ENCODE assay signal across 15 cellular contexts in genomic region chr3:19540464-19540863, GRCh38.
DNase-seq lines count a peak whose midpoint lies in the region; ATAC-seq and TF ChIP-seq lines count a peak whose summit lies in the region.
"Had no signal": no experiment of that assay in that cellular context is flagged by ENCODE, and none has a peak within 500 bp of the region (broad histone marks: within the 10 kb centered on the region; RNA-seq: fewer than 3 reads in every experiment).

No MANE protein-coding gene starts in this region.

- H3K9me3 Mint-ChIP-seq in activated CD4-positive, alpha-beta T cell treated with anti-CD3 and anti-CD28 coated beads, Interleukin-2, amount 10 ng/mL, durations not matched to agents 24 days and 14 days, result no peaks in the 10 kb centered on the region

- no peaks in the 10 kb centered on the region for H3K79me2 ChIP-seq in DOHH2 (ENCODE audit: control insufficient read depth, low read length)

- no peak for DNase-seq in activated CD4-positive, alpha-beta T cell treated with anti-CD3 and anti-CD28 coated beads, Interleukin-2, amount 10 ng/mL, durations not matched to agents 24 days and 14 days
- DNase-seq in tibial artery (no peak), midbrain (lab: John Stamatoyannopoulos, UW) (no peak)
- no peak for DNase-seq in activated CD8-positive, alpha-beta memory T cell treated with anti-CD3 and anti-CD28 coated beads, Interleukin-2, amount 50 U/mL, for 48 hours
- DNase-seq: activated gamma-delta T cell treated with Interleukin-2 at 50 U/mL for 16 hours, hypothalamus, mesenchymal stem cell, NCI-H1417 treated with DMSO at 0.1 percent for 48 hours, SW 1271 had no signal

- no peak overlapping the region for H3K27ac Mint-ChIP-seq in activated CD4-positive, alpha-beta T cell treated with anti-CD3 and anti-CD28 coated beads, Interleukin-2, amount 10 ng/mL, durations not matched to agents 24 days and 14 days

- H3K9me3 ChIP-seq in DOHH2 (ENCODE audit: control insufficient read depth, insufficient read depth, low read length) (peaks cover 3% of the 10 kb centered on the region; the same call in 1 of the 2 replicates), tibial artery (no peaks in the 10 kb centered on the region)
- H3K9me3 ChIP-seq: A549, breast epithelium had no signal

- H3K4me3 Mint-ChIP-seq in activated CD4-positive, alpha-beta T cell treated with anti-CD3 and anti-CD28 coated beads, Interleukin-2, amount 10 ng/mL, durations not matched to agents 24 days and 14 days, result no peak overlapping the region

- H3K27ac ChIP-seq in DOHH2 (ENCODE audit: low read depth, low read length) (peak overlapping the region; percentile 91), tibial artery (no peak overlapping the region)
- H3K27ac ChIP-seq: A549, breast epithelium had no signal

- H3K27me3 ChIP-seq in DOHH2 (ENCODE audit: control insufficient read depth, low read length) (no peaks in the 10 kb centered on the region), tibial artery (no peaks in the 10 kb centered on the region)
- H3K27me3 ChIP-seq: breast epithelium had no signal

- ATAC-seq in GM19372 (IDR thresholded peaks at IDR 0.05; ENCODE audit: low read depth, unreplicated experiment) (peak; percentile 16), HG02759 (IDR thresholded peaks at IDR 0.05; ENCODE audit: unreplicated experiment) (peak; percentile 51), HG03442 (IDR thresholded peaks at IDR 0.05; ENCODE audit: unreplicated experiment) (peak; percentile 37)
- ATAC-seq: A549 had no signal

- H3F3A ChIP-seq in DOHH2 (ENCODE audit: control insufficient read depth, insufficient read depth), result peaks cover 22% of the 10 kb centered on the region

- no peaks in the 10 kb centered on the region for H3K9me2 ChIP-seq in DOHH2 (replicated peaks; ENCODE audit: control insufficient read depth, low read length)

- intact Hi-C loops in activated CD4-positive, alpha-beta T cell treated with anti-CD3 and anti-CD28 coated beads, Interleukin-2, amount 10 ng/mL, durations not matched to agents 24 days and 14 days (cut with micrococcal nuclease), result no loop called here
- intact Hi-C loops in tibial artery (cut with DNase I; ENCODE audit: low total_unique reads), result loop anchor here (10.0 kb wide), 1 partner anchor 196 kb away; no protein-coding TSS in a partner anchor

- H3K4me1 ChIP-seq in DOHH2 (ENCODE audit: control insufficient read depth, low read length) (peaks cover 75% of the 10 kb centered on the region), tibial artery (peaks cover 0 to 40% (median 0%) of the 10 kb centered on the region in 4 donors)
- H3K4me1 ChIP-seq: A549, breast epithelium had no signal

- H4K20me1 ChIP-seq in DOHH2 (ENCODE audit: control insufficient read depth, insufficient read depth, low read depth, low read length), result no peaks in the 10 kb centered on the region

- H3K36me3 Mint-ChIP-seq in activated CD4-positive, alpha-beta T cell treated with anti-CD3 and anti-CD28 coated beads, Interleukin-2, amount 10 ng/mL, durations not matched to agents 24 days and 14 days (ENCODE audit: low read depth), result no peaks in the 10 kb centered on the region

- H3K27me3 Mint-ChIP-seq in activated CD4-positive, alpha-beta T cell treated with anti-CD3 and anti-CD28 coated beads, Interleukin-2, amount 10 ng/mL, durations not matched to agents 24 days and 14 days, result no peaks in the 10 kb centered on the region

- TF ChIP-seq CTCF in DOHH2 (IDR thresholded peaks at IDR 0.05; ENCODE audit: low read depth, low read length, poor library complexity, severe bottlenecking), result no peak
- TF ChIP-seq CTCF in tibial artery (IDR thresholded peaks at IDR 0.05), result no peak

- H3K36me3 ChIP-seq in DOHH2 (ENCODE audit: control insufficient read depth, low read length) (peaks cover 15% of the 10 kb centered on the region; the same call in 1 of the 2 replicates), tibial artery (no peaks in the 10 kb centered on the region)
- H3K36me3 ChIP-seq: breast epithelium had no signal

- H3K4me3 ChIP-seq in DOHH2 (ENCODE audit: low read length) (peak overlapping the region; percentile 49), tibial artery (no peak overlapping the region)
- H3K4me3 ChIP-seq: A549, breast epithelium had no signal

- peak overlapping the region; percentile 70 for H3K4me2 ChIP-seq in DOHH2 (ENCODE audit: low read length)
- H3K4me2 ChIP-seq: A549 had no signal

- H3K4me1 Mint-ChIP-seq in activated CD4-positive, alpha-beta T cell treated with anti-CD3 and anti-CD28 coated beads, Interleukin-2, amount 10 ng/mL, durations not matched to agents 24 days and 14 days, result no peaks in the 10 kb centered on the region
